16 cellular contexts compared by ENCODE assay signal in genomic region chr6:15779726-15780125, GRCh38.
A peak's percentile ranks its signal among the peaks of the same experiment; 100 is the strongest.
DNase-seq lines count a peak whose midpoint lies in the region; ATAC-seq and FAIRE-seq lines count a peak whose summit lies in the region.
"Had no signal": no experiment of that assay in that cellular context is flagged by ENCODE, and none has a peak within 500 bp of the region (broad histone marks: within the 10 kb centered on the region; RNA-seq: fewer than 3 reads in every experiment).

No MANE protein-coding gene starts in this region.

- peaks cover 8% of the 10 kb centered on the region for H3K9me3 Mint-ChIP-seq in activated T-helper 2 cell treated with anti-CD3 and anti-CD28 coated beads, Interferon-gamma antibody, Interleukin-2, Interleukin-4, amounts not matched to agents 10 μg/mL and 5 μg/mL and 100 μg/mL, durations not matched to agents 14 hours and 24 hours and 36 hours

- intact Hi-C loops in activated T-helper 2 cell treated with anti-CD3 and anti-CD28 coated beads, Interferon-gamma antibody, Interleukin-2, Interleukin-4, amounts not matched to agents 10 μg/mL and 5 μg/mL and 100 μg/mL, durations not matched to agents 14 hours and 24 hours and 36 hours (cut with micrococcal nuclease), result loop anchor here (10.0 kb wide), 3 partner anchors 385 to 915 kb away; no protein-coding TSS in a partner anchor

- peaks cover 7% of the 10 kb centered on the region for H3K36me3 Mint-ChIP-seq in activated T-helper 2 cell treated with anti-CD3 and anti-CD28 coated beads, Interferon-gamma antibody, Interleukin-2, Interleukin-4, amounts not matched to agents 10 μg/mL and 5 μg/mL and 100 μg/mL, durations not matched to agents 14 hours and 24 hours and 36 hours (ENCODE audit: low read depth)
- H3K36me3 Mint-ChIP-seq: CD14-positive monocyte; CD4-positive, alpha-beta memory T cell had no signal

- peaks cover 54% of the 10 kb centered on the region for H3K4me1 Mint-ChIP-seq in activated T-helper 2 cell treated with anti-CD3 and anti-CD28 coated beads, Interferon-gamma antibody, Interleukin-2, Interleukin-4, amounts not matched to agents 10 μg/mL and 5 μg/mL and 100 μg/mL, durations not matched to agents 14 hours and 24 hours and 36 hours (ENCODE audit: low read depth)
- H3K4me1 Mint-ChIP-seq: CD14-positive monocyte; CD4-positive, alpha-beta memory T cell had no signal

- no peak for ATAC-seq in HG03175 (IDR thresholded peaks at IDR 0.05; ENCODE audit: unreplicated experiment)
- ATAC-seq: A549 had no signal

- H3K27me3 Mint-ChIP-seq in activated T-helper 2 cell treated with anti-CD3 and anti-CD28 coated beads, Interferon-gamma antibody, Interleukin-2, Interleukin-4, amounts not matched to agents 10 μg/mL and 5 μg/mL and 100 μg/mL, durations not matched to agents 14 hours and 24 hours and 36 hours (ENCODE audit: low read depth), result no peaks in the 10 kb centered on the region

- FAIRE-seq in HTR-8/SVneo (lab: Jason Lieb, UNC), result peak; percentile 38
- FAIRE-seq: A549, H1 had no signal

- peak; percentile 37 for DNase-seq in NCI-H82 (lab: John Stamatoyannopoulos, UW)
- no peak for DNase-seq in NCI-H82 treated with DMSO at 0.1 percent for 48 hours (lab: John Stamatoyannopoulos, UW; ENCODE audit: unreplicated experiment)
- no peak for DNase-seq in HTR-8/SVneo (ENCODE audit: insufficient read length, low spot score)
- no peak for DNase-seq in activated T-helper 2 cell treated with anti-CD3 and anti-CD28 coated beads, Interferon-gamma antibody, Interleukin-2, Interleukin-4, amounts not matched to agents 10 μg/mL and 5 μg/mL and 100 μg/mL, durations not matched to agents 14 hours and 24 hours and 36 hours (ENCODE audit: low spot score)
- DNase-seq in hippocampal formation (lab: John Stamatoyannopoulos, UW), result no peak
- DNase-seq in activated CD8-positive, alpha-beta memory T cell treated with anti-CD3 and anti-CD28 coated beads for 24 hours, result no peak
- DNase-seq: AML-193; CD4-positive, alpha-beta memory T cell; DMS153; DMS79; GDM1; H9 had no signal

- no peak overlapping the region for H3K4me3 Mint-ChIP-seq in activated T-helper 2 cell treated with anti-CD3 and anti-CD28 coated beads, Interferon-gamma antibody, Interleukin-2, Interleukin-4, amounts not matched to agents 10 μg/mL and 5 μg/mL and 100 μg/mL, durations not matched to agents 14 hours and 24 hours and 36 hours (ENCODE audit: low read depth)
- H3K4me3 Mint-ChIP-seq: CD14-positive monocyte; CD4-positive, alpha-beta memory T cell; H9 had no signal

- peak overlapping the region; percentile 57 for H3K27ac Mint-ChIP-seq in activated T-helper 2 cell treated with anti-CD3 and anti-CD28 coated beads, Interferon-gamma antibody, Interleukin-2, Interleukin-4, amounts not matched to agents 10 μg/mL and 5 μg/mL and 100 μg/mL, durations not matched to agents 14 hours and 24 hours and 36 hours
- H3K27ac Mint-ChIP-seq: CD14-positive monocyte; CD4-positive, alpha-beta memory T cell; H9 had no signal
